1 cellular context compared by ENCODE assay signal in genomic region chr9:128043467-128043868, GRCh38.
TF ChIP-seq lines count a peak whose summit lies in the region.

No MANE protein-coding gene starts in this region.

TF ChIP-seq in HepG2, 621 proteins besides CTCF, POLR2A, EP300 and RAD21 (continued from another document and continues in another):
- TF ChIP-seq DMTF1 (CRISPR knock-in tag; IDR thresholded peaks at IDR 0.05) (no peak), ZNF451 (CRISPR knock-in tag; IDR thresholded peaks at IDR 0.05) (no peak), ZNF3 (CRISPR knock-in tag; IDR thresholded peaks at IDR 0.05) (no peak), TCF12 (IDR thresholded peaks at IDR 0.05) (no peak), TCF12 (CRISPR knock-in tag; IDR thresholded peaks at IDR 0.05) (no peak), HMG20A (CRISPR knock-in tag; IDR thresholded peaks at IDR 0.05; ENCODE audit: borderline replicate concordance) (0 out of 2 replicates have a peak, but pooled peaks have one; percentile 42), ELF3 (CRISPR knock-in tag; IDR thresholded peaks at IDR 0.05) (peak; percentile 67; the same call in 1 of the 2 replicates), ZNF644 (CRISPR knock-in tag; IDR thresholded peaks at IDR 0.05; ENCODE audit: low read depth) (0 out of 2 replicates have a peak, but pooled peaks have one; percentile 57), ZNF274 (CRISPR knock-in tag; IDR thresholded peaks at IDR 0.05) (no peak), ZNF10 (CRISPR knock-in tag; IDR thresholded peaks at IDR 0.05; ENCODE audit: borderline replicate concordance, low read depth) (no peak), YEATS4 (CRISPR knock-in tag; IDR thresholded peaks at IDR 0.05; ENCODE audit: borderline replicate concordance) (no peak), ZNF275 (CRISPR knock-in tag; IDR thresholded peaks at IDR 0.05; ENCODE audit: borderline replicate concordance) (no peak), SMYD3 (CRISPR knock-in tag; IDR thresholded peaks at IDR 0.05) (no peak), ZNF207 (IDR thresholded peaks at IDR 0.05; ENCODE audit: borderline replicate concordance) (no peak), ZNF562 (CRISPR knock-in tag; IDR thresholded peaks at IDR 0.05; ENCODE audit: borderline replicate concordance) (no peak), PPARG (CRISPR knock-in tag; conservative IDR thresholded peaks at IDR 0.05) (no peak), ZNF34 (CRISPR knock-in tag; IDR thresholded peaks at IDR 0.05; ENCODE audit: borderline replicate concordance) (no peak), KLF9 (CRISPR knock-in tag; IDR thresholded peaks at IDR 0.05; ENCODE audit: low read depth) (no peak), HNRNPL (IDR thresholded peaks at IDR 0.05; ENCODE audit: low read depth, low read length) (no peak), XRCC5 (optimal IDR thresholded peaks at IDR 0.05; ENCODE audit: low read length) (peak; percentile 77), JDP2 (CRISPR knock-in tag; IDR thresholded peaks at IDR 0.05; ENCODE audit: borderline replicate concordance) (no peak), ZSCAN31 (CRISPR knock-in tag; IDR thresholded peaks at IDR 0.05; ENCODE audit: low read depth) (peak; percentile 74), PHF5A (CRISPR knock-in tag; IDR thresholded peaks at IDR 0.05; ENCODE audit: low read depth, unreplicated experiment) (no peak), SNAPC2 (CRISPR knock-in tag; IDR thresholded peaks at IDR 0.05) (no peak), BORCS8-MEF2B (CRISPR knock-in tag; IDR thresholded peaks at IDR 0.05) (no peak; the same call in 1 of the 2 replicates), RFX1 (IDR thresholded peaks at IDR 0.05) (no peak), ZNF143 (CRISPR knock-in tag; IDR thresholded peaks at IDR 0.05) (peak; percentile 69), ZFP1 (CRISPR knock-in tag; IDR thresholded peaks at IDR 0.05) (no peak), ZNF292 (CRISPR knock-in tag; IDR thresholded peaks at IDR 0.05; ENCODE audit: borderline replicate concordance, low read depth) (peak; percentile 89; the same call in 1 of the 2 replicates), TERF1 (CRISPR knock-in tag; IDR thresholded peaks at IDR 0.05) (no peak), NCOA5 (CRISPR knock-in tag; IDR thresholded peaks at IDR 0.05) (no peak), ELF1 (CRISPR knock-in tag; IDR thresholded peaks at IDR 0.05) (no peak), XBP1 (CRISPR knock-in tag; IDR thresholded peaks at IDR 0.05) (no peak), ZFP36 (IDR thresholded peaks at IDR 0.05; ENCODE audit: borderline replicate concordance, low read depth, low read length, partially characterized antibody) (no peak), ERF (CRISPR knock-in tag; IDR thresholded peaks at IDR 0.05) (peak; percentile 60; the same call in 1 of the 2 replicates), HIVEP1 (CRISPR knock-in tag; IDR thresholded peaks at IDR 0.05) (no peak), ZFYVE20 (CRISPR knock-in tag; IDR thresholded peaks at IDR 0.05; ENCODE audit: borderline replicate concordance, low read depth) (no peak), PHF8 (CRISPR knock-in tag; IDR thresholded peaks at IDR 0.05) (no peak), KDM4B (CRISPR knock-in tag; IDR thresholded peaks at IDR 0.05) (no peak), MAZ (IDR thresholded peaks at IDR 0.05; ENCODE audit: borderline replicate concordance, low read depth, low read length) (no peak), MAZ (CRISPR knock-in tag; IDR thresholded peaks at IDR 0.05; ENCODE audit: low read depth) (0 out of 2 replicates have a peak, but pooled peaks have one; percentile 35), TCF7 (IDR thresholded peaks at IDR 0.05; ENCODE audit: low read depth) (no peak), ZNF430 (CRISPR knock-in tag; IDR thresholded peaks at IDR 0.05) (0 out of 2 replicates have a peak, but pooled peaks have one; percentile 73), CEBPG (CRISPR knock-in tag; IDR thresholded peaks at IDR 0.05) (peak; percentile 36)
- TF ChIP-seq, protein P1, sequence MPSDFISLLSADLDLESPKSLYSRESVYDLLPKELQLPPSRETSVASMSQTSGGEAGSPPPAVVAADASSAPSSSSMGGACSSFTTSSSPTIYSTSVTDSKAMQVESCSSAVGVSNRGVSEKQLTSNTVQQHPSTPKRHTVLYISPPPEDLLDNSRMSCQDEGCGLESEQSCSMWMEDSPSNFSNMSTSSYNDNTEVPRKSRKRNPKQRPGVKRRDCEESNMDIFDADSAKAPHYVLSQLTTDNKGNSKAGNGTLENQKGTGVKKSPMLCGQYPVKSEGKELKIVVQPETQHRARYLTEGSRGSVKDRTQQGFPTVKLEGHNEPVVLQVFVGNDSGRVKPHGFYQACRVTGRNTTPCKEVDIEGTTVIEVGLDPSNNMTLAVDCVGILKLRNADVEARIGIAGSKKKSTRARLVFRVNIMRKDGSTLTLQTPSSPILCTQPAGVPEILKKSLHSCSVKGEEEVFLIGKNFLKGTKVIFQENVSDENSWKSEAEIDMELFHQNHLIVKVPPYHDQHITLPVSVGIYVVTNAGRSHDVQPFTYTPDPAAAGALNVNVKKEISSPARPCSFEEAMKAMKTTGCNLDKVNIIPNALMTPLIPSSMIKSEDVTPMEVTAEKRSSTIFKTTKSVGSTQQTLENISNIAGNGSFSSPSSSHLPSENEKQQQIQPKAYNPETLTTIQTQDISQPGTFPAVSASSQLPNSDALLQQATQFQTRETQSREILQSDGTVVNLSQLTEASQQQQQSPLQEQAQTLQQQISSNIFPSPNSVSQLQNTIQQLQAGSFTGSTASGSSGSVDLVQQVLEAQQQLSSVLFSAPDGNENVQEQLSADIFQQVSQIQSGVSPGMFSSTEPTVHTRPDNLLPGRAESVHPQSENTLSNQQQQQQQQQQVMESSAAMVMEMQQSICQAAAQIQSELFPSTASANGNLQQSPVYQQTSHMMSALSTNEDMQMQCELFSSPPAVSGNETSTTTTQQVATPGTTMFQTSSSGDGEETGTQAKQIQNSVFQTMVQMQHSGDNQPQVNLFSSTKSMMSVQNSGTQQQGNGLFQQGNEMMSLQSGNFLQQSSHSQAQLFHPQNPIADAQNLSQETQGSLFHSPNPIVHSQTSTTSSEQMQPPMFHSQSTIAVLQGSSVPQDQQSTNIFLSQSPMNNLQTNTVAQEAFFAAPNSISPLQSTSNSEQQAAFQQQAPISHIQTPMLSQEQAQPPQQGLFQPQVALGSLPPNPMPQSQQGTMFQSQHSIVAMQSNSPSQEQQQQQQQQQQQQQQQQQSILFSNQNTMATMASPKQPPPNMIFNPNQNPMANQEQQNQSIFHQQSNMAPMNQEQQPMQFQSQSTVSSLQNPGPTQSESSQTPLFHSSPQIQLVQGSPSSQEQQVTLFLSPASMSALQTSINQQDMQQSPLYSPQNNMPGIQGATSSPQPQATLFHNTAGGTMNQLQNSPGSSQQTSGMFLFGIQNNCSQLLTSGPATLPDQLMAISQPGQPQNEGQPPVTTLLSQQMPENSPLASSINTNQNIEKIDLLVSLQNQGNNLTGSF (CRISPR knock-in tag; IDR thresholded peaks at IDR 0.05), result no peak
- TF ChIP-seq, protein P2, sequence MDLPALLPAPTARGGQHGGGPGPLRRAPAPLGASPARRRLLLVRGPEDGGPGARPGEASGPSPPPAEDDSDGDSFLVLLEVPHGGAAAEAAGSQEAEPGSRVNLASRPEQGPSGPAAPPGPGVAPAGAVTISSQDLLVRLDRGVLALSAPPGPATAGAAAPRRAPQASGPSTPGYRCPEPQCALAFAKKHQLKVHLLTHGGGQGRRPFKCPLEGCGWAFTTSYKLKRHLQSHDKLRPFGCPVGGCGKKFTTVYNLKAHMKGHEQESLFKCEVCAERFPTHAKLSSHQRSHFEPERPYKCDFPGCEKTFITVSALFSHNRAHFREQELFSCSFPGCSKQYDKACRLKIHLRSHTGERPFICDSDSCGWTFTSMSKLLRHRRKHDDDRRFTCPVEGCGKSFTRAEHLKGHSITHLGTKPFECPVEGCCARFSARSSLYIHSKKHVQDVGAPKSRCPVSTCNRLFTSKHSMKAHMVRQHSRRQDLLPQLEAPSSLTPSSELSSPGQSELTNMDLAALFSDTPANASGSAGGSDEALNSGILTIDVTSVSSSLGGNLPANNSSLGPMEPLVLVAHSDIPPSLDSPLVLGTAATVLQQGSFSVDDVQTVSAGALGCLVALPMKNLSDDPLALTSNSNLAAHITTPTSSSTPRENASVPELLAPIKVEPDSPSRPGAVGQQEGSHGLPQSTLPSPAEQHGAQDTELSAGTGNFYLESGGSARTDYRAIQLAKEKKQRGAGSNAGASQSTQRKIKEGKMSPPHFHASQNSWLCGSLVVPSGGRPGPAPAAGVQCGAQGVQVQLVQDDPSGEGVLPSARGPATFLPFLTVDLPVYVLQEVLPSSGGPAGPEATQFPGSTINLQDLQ (CRISPR knock-in tag; IDR thresholded peaks at IDR 0.05), result no peak
- TF ChIP-seq, protein P3, sequence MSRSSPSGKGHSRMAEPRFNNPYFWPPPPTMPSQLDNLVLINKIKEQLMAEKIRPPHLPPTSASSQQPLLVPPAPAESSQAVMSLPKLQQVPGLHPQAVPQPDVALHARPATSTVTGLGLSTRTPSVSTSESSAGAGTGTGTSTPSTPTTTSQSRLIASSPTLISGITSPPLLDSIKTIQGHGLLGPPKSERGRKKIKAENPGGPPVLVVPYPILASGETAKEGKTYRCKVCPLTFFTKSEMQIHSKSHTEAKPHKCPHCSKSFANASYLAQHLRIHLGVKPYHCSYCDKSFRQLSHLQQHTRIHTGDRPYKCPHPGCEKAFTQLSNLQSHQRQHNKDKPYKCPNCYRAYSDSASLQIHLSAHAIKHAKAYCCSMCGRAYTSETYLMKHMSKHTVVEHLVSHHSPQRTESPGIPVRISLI (CRISPR knock-in tag; IDR thresholded peaks at IDR 0.05; ENCODE audit: borderline replicate concordance), result no peak
- TF ChIP-seq, protein P4, sequence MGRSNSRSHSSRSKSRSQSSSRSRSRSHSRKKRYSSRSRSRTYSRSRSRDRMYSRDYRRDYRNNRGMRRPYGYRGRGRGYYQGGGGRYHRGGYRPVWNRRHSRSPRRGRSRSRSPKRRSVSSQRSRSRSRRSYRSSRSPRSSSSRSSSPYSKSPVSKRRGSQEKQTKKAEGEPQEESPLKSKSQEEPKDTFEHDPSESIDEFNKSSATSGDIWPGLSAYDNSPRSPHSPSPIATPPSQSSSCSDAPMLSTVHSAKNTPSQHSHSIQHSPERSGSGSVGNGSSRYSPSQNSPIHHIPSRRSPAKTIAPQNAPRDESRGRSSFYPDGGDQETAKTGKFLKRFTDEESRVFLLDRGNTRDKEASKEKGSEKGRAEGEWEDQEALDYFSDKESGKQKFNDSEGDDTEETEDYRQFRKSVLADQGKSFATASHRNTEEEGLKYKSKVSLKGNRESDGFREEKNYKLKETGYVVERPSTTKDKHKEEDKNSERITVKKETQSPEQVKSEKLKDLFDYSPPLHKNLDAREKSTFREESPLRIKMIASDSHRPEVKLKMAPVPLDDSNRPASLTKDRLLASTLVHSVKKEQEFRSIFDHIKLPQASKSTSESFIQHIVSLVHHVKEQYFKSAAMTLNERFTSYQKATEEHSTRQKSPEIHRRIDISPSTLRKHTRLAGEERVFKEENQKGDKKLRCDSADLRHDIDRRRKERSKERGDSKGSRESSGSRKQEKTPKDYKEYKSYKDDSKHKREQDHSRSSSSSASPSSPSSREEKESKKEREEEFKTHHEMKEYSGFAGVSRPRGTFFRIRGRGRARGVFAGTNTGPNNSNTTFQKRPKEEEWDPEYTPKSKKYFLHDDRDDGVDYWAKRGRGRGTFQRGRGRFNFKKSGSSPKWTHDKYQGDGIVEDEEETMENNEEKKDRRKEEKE (IDR thresholded peaks at IDR 0.05), result no peak
- TF ChIP-seq, protein P5, sequence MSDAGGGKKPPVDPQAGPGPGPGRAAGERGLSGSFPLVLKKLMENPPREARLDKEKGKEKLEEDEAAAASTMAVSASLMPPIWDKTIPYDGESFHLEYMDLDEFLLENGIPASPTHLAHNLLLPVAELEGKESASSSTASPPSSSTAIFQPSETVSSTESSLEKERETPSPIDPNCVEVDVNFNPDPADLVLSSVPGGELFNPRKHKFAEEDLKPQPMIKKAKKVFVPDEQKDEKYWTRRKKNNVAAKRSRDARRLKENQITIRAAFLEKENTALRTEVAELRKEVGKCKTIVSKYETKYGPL (CRISPR knock-in tag; IDR thresholded peaks at IDR 0.05), result no peak
- TF ChIP-seq, protein P6, sequence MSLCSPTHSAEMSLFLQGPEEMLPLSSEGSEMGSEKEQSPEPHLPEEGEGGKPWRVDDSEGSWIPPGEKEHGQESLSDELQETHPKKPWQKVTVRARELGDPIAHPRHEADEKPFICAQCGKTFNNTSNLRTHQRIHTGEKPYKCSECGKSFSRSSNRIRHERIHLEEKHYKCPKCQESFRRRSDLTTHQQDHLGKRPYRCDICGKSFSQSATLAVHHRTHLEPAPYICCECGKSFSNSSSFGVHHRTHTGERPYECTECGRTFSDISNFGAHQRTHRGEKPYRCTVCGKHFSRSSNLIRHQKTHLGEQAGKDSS (CRISPR knock-in tag; IDR thresholded peaks at IDR 0.05; ENCODE audit: borderline replicate concordance, low read depth), result peak; percentile 40; the same call in 1 of the 2 replicates
- TF ChIP-seq, protein P7, sequence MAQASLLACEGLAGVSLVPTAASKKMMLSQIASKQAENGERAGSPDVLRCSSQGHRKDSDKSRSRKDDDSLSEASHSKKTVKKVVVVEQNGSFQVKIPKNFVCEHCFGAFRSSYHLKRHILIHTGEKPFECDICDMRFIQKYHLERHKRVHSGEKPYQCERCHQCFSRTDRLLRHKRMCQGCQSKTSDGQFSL (CRISPR knock-in tag; IDR thresholded peaks at IDR 0.05), result no peak
